ENCODE assay signal across 16 cellular contexts in genomic region chr3:38969321-38970235, GRCh38.
DNase-seq lines count a peak whose midpoint lies in the region; ATAC-seq and TF ChIP-seq lines count a peak whose summit lies in the region.
"Had no signal": no experiment of that assay in that cellular context is flagged by ENCODE, and none has a peak within 500 bp of the region (broad histone marks: within the 10 kb centered on the region; RNA-seq: fewer than 3 reads in every experiment).

No MANE protein-coding gene starts in this region.

- H3K27ac Mint-ChIP-seq in GM23338 (no peak overlapping the region), WTC11 (no peak overlapping the region), immature natural killer cell (no peak overlapping the region)
- H3K27ac Mint-ChIP-seq: CD8-positive, alpha-beta T cell; H9 had no signal

- POLR2A ChIA-PET in WTC11 (lab: Charles Lee), result interaction anchor here (1.2 kb wide), 1 partner anchor 9 kb away, joined by 3 read pairs; no protein-coding TSS in a partner anchor

- H3K9me3 Mint-ChIP-seq in GM23338 (no peaks in the 10 kb centered on the region), WTC11 (no peaks in the 10 kb centered on the region), immature natural killer cell (no peaks in the 10 kb centered on the region)
- H3K9me3 Mint-ChIP-seq: CD8-positive, alpha-beta T cell; H9 had no signal

- no peaks in the 10 kb centered on the region for H3K79me2 ChIP-seq in GM23338 (replicated peaks; ENCODE audit: insufficient read depth)

- H3K27me3 ChIP-seq in GM23338 (ENCODE audit: insufficient read depth), result no peaks in the 10 kb centered on the region
- no peaks in the 10 kb centered on the region for H3K27me3 ChIP-seq in ovary
- H3K27me3 ChIP-seq: BE2C had no signal

- no peaks in the 10 kb centered on the region for H3K9me3 ChIP-seq in ovary
- H3K9me3 ChIP-seq: BE2C had no signal

- peak overlapping the region; percentile 78 for H2AFZ ChIP-seq in GM23338

- H3K4me3 ChIP-seq in GM23338, result no peak overlapping the region
- no peak overlapping the region for H3K4me3 ChIP-seq in ovary

- H3K27ac ChIP-seq in GM23338 (ENCODE audit: low read depth) (no peak overlapping the region), ovary (no peak overlapping the region)
- H3K27ac ChIP-seq: C4-2B had no signal

- H3K36me3 Mint-ChIP-seq in GM23338 (ENCODE audit: low read depth) (no peaks in the 10 kb centered on the region), WTC11 (no peaks in the 10 kb centered on the region), immature natural killer cell (no peaks in the 10 kb centered on the region)
- H3K36me3 Mint-ChIP-seq: CD8-positive, alpha-beta T cell had no signal

- H4K20me1 ChIP-seq in GM23338 (replicated peaks; ENCODE audit: insufficient read depth), result no peaks in the 10 kb centered on the region

- no peak for DNase-seq in GM23338 (ENCODE audit: low spot score)
- DNase-seq in WTC11 (ENCODE audit: low spot score), result no peak
- peak; percentile 80 for DNase-seq in left kidney (ENCODE audit: low read depth, low spot score)
- DNase-seq in ovary, result peak in 4 of 5 donors; percentile 16 to 60 (median 42)
- DNase-seq in immature natural killer cell, result no peak
- no peak for DNase-seq in DMS153 treated with DMSO at 0.1 percent for 48 hours (lab: John Stamatoyannopoulos, UW; ENCODE audit: unreplicated experiment)
- DNase-seq in LoVo (ENCODE audit: low spot score), result no peak
- DNase-seq: BE2C; CD8-positive, alpha-beta T cell; COR-L47; DMS153; DND-41; GDM1; GOT3; H9 had no signal

- H3K4me2 ChIP-seq in GM23338, result no peak overlapping the region

- no peak for TF ChIP-seq EP300 in ovary (IDR thresholded peaks at IDR 0.05)

- H3K36me3 ChIP-seq in GM23338 (ENCODE audit: insufficient read depth), result no peaks in the 10 kb centered on the region
- no peaks in the 10 kb centered on the region for H3K36me3 ChIP-seq in ovary
- H3K36me3 ChIP-seq: BE2C had no signal

- CTCF ChIA-PET in WTC11 (lab: Charles Lee), result interaction anchor here (0.6 to 5.3 kb wide), 6 partner anchors 10 to 231 kb away, joined by 3 to 43 read pairs (median 4); no protein-coding TSS in a partner anchor

- 34 to 42% (median 34%) methylated on average over 9 of the region's 9 CpGs for WGBS in ovary, 3 donors

- intact Hi-C loops in ovary (cut with DNase I), result no loop called here

- TF ChIP-seq CTCF in GM23338 (conservative IDR thresholded peaks at IDR 0.05; ENCODE audit: low read depth in 2 of 2), result no peak
- TF ChIP-seq CTCF in WTC11 (IDR thresholded peaks at IDR 0.05), result no peak
- TF ChIP-seq CTCF in ovary (IDR thresholded peaks at IDR 0.05), result no peak

- H3K9me2 ChIP-seq in GM23338 (ENCODE audit: insufficient read depth), result no peaks in the 10 kb centered on the region

- no peak for TF ChIP-seq POLR2A in ovary (IDR thresholded peaks at IDR 0.05)

- H3F3A ChIP-seq in GM23338 (replicated peaks; ENCODE audit: low read depth), result no peaks in the 10 kb centered on the region

- H3K4me1 Mint-ChIP-seq in GM23338 (peaks cover 16% of the 10 kb centered on the region; the same call in 2 of the 3 replicates), WTC11 (peaks cover 11% of the 10 kb centered on the region), immature natural killer cell (no peaks in the 10 kb centered on the region)

- ATAC-seq in GM23338 (peak; percentile 62), WTC11 (peak; percentile 46)
- ATAC-seq: CD8-positive, alpha-beta T cell had no signal

- H3K27me3 Mint-ChIP-seq in GM23338 (ENCODE audit: insufficient read depth, low read depth, poor library complexity) (peaks cover 4% of the 10 kb centered on the region), WTC11 (ENCODE audit: low read depth) (no peaks in the 10 kb centered on the region), immature natural killer cell (ENCODE audit: low read depth in 3 of 3) (peaks cover 0 to 4% (median 3%) of the 10 kb centered on the region in 3 donors)

- H3K4me1 ChIP-seq in GM23338 (ENCODE audit: insufficient read depth), result peaks cover 8% of the 10 kb centered on the region; the same call in 1 of the 2 replicates
- peaks cover 2% of the 10 kb centered on the region for H3K4me1 ChIP-seq in ovary (ENCODE audit: insufficient read depth)
- H3K4me1 ChIP-seq: BE2C had no signal

- H3K4me3 Mint-ChIP-seq in GM23338 (no peak overlapping the region), WTC11 (no peak overlapping the region), immature natural killer cell (no peak overlapping the region)
- H3K4me3 Mint-ChIP-seq: CD8-positive, alpha-beta T cell; H9 had no signal

TF ChIP-seq in GM23338, 12 proteins besides CTCF, POLR2A, EP300 and RAD21 (continues in another document):
- TF ChIP-seq CREB1 (CRISPR knock-in tag; IDR thresholded peaks at IDR 0.05; ENCODE audit: low read depth), result no peak
- no peak for TF ChIP-seq ZNF331 (CRISPR knock-in tag; IDR thresholded peaks at IDR 0.05; ENCODE audit: low read depth)
- TF ChIP-seq STAT1 (IDR thresholded peaks at IDR 0.05; ENCODE audit: unreplicated experiment), result no peak
- TF ChIP-seq, protein P1, sequence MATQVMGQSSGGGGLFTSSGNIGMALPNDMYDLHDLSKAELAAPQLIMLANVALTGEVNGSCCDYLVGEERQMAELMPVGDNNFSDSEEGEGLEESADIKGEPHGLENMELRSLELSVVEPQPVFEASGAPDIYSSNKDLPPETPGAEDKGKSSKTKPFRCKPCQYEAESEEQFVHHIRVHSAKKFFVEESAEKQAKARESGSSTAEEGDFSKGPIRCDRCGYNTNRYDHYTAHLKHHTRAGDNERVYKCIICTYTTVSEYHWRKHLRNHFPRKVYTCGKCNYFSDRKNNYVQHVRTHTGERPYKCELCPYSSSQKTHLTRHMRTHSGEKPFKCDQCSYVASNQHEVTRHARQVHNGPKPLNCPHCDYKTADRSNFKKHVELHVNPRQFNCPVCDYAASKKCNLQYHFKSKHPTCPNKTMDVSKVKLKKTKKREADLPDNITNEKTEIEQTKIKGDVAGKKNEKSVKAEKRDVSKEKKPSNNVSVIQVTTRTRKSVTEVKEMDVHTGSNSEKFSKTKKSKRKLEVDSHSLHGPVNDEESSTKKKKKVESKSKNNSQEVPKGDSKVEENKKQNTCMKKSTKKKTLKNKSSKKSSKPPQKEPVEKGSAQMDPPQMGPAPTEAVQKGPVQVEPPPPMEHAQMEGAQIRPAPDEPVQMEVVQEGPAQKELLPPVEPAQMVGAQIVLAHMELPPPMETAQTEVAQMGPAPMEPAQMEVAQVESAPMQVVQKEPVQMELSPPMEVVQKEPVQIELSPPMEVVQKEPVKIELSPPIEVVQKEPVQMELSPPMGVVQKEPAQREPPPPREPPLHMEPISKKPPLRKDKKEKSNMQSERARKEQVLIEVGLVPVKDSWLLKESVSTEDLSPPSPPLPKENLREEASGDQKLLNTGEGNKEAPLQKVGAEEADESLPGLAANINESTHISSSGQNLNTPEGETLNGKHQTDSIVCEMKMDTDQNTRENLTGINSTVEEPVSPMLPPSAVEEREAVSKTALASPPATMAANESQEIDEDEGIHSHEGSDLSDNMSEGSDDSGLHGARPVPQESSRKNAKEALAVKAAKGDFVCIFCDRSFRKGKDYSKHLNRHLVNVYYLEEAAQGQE (IDR thresholded peaks at IDR 0.05; ENCODE audit: unreplicated experiment), result no peak
- no peak for TF ChIP-seq NANOG (IDR thresholded peaks at IDR 0.05; ENCODE audit: borderline replicate concordance)
- TF ChIP-seq EZH2phosphoT487 (IDR thresholded peaks at IDR 0.05; ENCODE audit: unreplicated experiment), result no peak
- TF ChIP-seq JUNB (IDR thresholded peaks at IDR 0.05; ENCODE audit: unreplicated experiment), result no peak

TF ChIP-seq in WTC11, 78 proteins besides CTCF, POLR2A, EP300 and RAD21:
- TF ChIP-seq ZNF671 (CRISPR knock-in tag; IDR thresholded peaks at IDR 0.05) (no peak), CREB1 (CRISPR knock-in tag; IDR thresholded peaks at IDR 0.05) (no peak), RELA (CRISPR knock-in tag; IDR thresholded peaks at IDR 0.05; ENCODE audit: borderline replicate concordance) (no peak)
- TF ChIP-seq, protein P2, sequence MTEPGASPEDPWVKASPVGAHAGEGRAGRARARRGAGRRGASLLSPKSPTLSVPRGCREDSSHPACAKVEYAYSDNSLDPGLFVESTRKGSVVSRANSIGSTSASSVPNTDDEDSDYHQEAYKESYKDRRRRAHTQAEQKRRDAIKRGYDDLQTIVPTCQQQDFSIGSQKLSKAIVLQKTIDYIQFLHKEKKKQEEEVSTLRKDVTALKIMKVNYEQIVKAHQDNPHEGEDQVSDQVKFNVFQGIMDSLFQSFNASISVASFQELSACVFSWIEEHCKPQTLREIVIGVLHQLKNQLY (CRISPR knock-in tag; IDR thresholded peaks at IDR 0.05), result no peak
- TF ChIP-seq, protein P3, sequence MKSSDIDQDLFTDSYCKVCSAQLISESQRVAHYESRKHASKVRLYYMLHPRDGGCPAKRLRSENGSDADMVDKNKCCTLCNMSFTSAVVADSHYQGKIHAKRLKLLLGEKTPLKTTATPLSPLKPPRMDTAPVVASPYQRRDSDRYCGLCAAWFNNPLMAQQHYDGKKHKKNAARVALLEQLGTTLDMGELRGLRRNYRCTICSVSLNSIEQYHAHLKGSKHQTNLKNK (CRISPR knock-in tag; IDR thresholded peaks at IDR 0.05), result no peak

Comparison
In these comparisons a context has a peak if more than half of its experiments do, and no peak if none do; other contexts are left out.
1. DNase-seq: peak in left kidney (single experiment) and ovary (4 of 5); none in GM23338 (single experiment), WTC11 (single experiment), immature natural killer cell (0 of 3), DMS153 treated with DMSO at 0.1 percent for 48 hours (single experiment) and LoVo (single experiment).